Comparison of ENCODE assay signal across 19 cellular contexts in genomic region chr16:28121527-28121926, GRCh38. TPM values are rescaled to one million over a fixed set of nuclear protein-coding genes. Genes with fewer than 3 reads are reported as not detected.
A peak's percentile ranks its signal among the peaks of the same experiment; 100 is the strongest.
DNase-seq lines count a peak whose midpoint lies in the region; ATAC-seq and TF ChIP-seq lines count a peak whose summit lies in the region.
"Had no signal": no experiment of that assay in that cellular context is flagged by ENCODE, and none has a peak within 500 bp of the region (broad histone marks: within the 10 kb centered on the region; RNA-seq: fewer than 3 reads in every experiment).

No MANE protein-coding gene starts in this region.

- no peak overlapping the region for H3K27ac ChIP-seq in CD8-positive, alpha-beta T cell (ENCODE audit: low read depth, low read length)
- H3K27ac ChIP-seq in neutrophil (peak overlapping the region; percentile 53), aorta (ENCODE audit: low read depth in 1 of 2, low read length in 2 of 2) (no peak overlapping the region)
- H3K27ac ChIP-seq: C4-2B had no signal

- intact Hi-C loops in activated CD8-positive, alpha-beta T cell treated with anti-CD3 and anti-CD28 coated beads for 36 hours (cut with micrococcal nuclease) = no loop called here
- intact Hi-C loops in CD8-positive, alpha-beta T cell (cut with DNase I, micrococcal nuclease) = no loop called here
- intact Hi-C loops in aorta (cut with DNase I) = no loop called here

- H3K36me3 ChIP-seq in CD8-positive, alpha-beta T cell (ENCODE audit: insufficient read depth, low read length) = peaks cover 79% of the 10 kb centered on the region
- peaks cover 100% of the 10 kb centered on the region for H3K36me3 ChIP-seq in neutrophil
- peaks cover 6 to 14% of the 10 kb centered on the region in 2 donors for H3K36me3 ChIP-seq in aorta (ENCODE audit: control insufficient read depth in 1 of 2, insufficient read depth in 2 of 2, low read length in 1 of 2)

- no peaks in the 10 kb centered on the region for H3K9me3 ChIP-seq in CD8-positive, alpha-beta T cell (ENCODE audit: low read length)
- H3K9me3 ChIP-seq in neutrophil (peaks cover 7% of the 10 kb centered on the region), aorta (ENCODE audit: control insufficient read depth, low read length) (no peaks in the 10 kb centered on the region)

- no peaks in the 10 kb centered on the region for H3K27me3 Mint-ChIP-seq in activated CD8-positive, alpha-beta T cell treated with anti-CD3 and anti-CD28 coated beads for 36 hours
- H3K27me3 Mint-ChIP-seq in activated CD8-positive, alpha-beta T cell treated with anti-CD3 and anti-CD28 coated beads, Interleukin-2, amount 10 ng/mL, durations not matched to agents 7 days and 5 days (ENCODE audit: low read depth) = no peaks in the 10 kb centered on the region
- H3K27me3 Mint-ChIP-seq in CD8-positive, alpha-beta T cell (ENCODE audit: low read depth) = no peaks in the 10 kb centered on the region
- H3K27me3 Mint-ChIP-seq in central memory CD8-positive, alpha-beta T cell = no peaks in the 10 kb centered on the region
- H3K27me3 Mint-ChIP-seq: IgD-negative memory B cell had no signal

- H3K27ac Mint-ChIP-seq in activated CD8-positive, alpha-beta T cell treated with anti-CD3 and anti-CD28 coated beads for 36 hours = peak overlapping the region; percentile 58
- no peak overlapping the region for H3K27ac Mint-ChIP-seq in activated CD8-positive, alpha-beta T cell treated with anti-CD3 and anti-CD28 coated beads, Interleukin-2, amount 10 ng/mL, durations not matched to agents 7 days and 5 days
- H3K27ac Mint-ChIP-seq in CD8-positive, alpha-beta T cell = peak overlapping the region; percentile 62
- H3K27ac Mint-ChIP-seq in central memory CD8-positive, alpha-beta T cell (ENCODE audit: low read depth) = peak overlapping the region; percentile 54

- peaks cover 69% of the 10 kb centered on the region for H3K36me3 Mint-ChIP-seq in activated CD8-positive, alpha-beta T cell treated with anti-CD3 and anti-CD28 coated beads for 36 hours (ENCODE audit: low read depth)
- peaks cover 73% of the 10 kb centered on the region for H3K36me3 Mint-ChIP-seq in activated CD8-positive, alpha-beta T cell treated with anti-CD3 and anti-CD28 coated beads, Interleukin-2, amount 10 ng/mL, durations not matched to agents 7 days and 5 days (ENCODE audit: low read depth)
- H3K36me3 Mint-ChIP-seq in CD8-positive, alpha-beta T cell = peaks cover 89% of the 10 kb centered on the region
- peaks cover 74% of the 10 kb centered on the region for H3K36me3 Mint-ChIP-seq in central memory CD8-positive, alpha-beta T cell (ENCODE audit: insufficient read depth)
- H3K36me3 Mint-ChIP-seq: IgD-negative memory B cell had no signal

- in situ Hi-C loops in G401 (cut with HindIII; ENCODE audit: low sequenced_read_pairs) = no loop called here

- CTCF ChIA-PET in activated CD8-positive, alpha-beta T cell treated with anti-CD3 and anti-CD28 coated beads for 36 hours (lab: Charles Lee) = no interaction called here
- CTCF ChIA-PET in activated CD8-positive, alpha-beta T cell treated with anti-CD3 and anti-CD28 coated beads, Interleukin-2, amount 10 ng/mL, durations not matched to agents 7 days and 5 days (lab: Charles Lee) = interaction anchor here (1.7 kb wide), 1 partner anchor 97 kb away, joined by 8 read pairs; no protein-coding TSS in a partner anchor
- CTCF ChIA-PET in CD8-positive, alpha-beta T cell (lab: Charles Lee) = no interaction called here

- H3K27me3 ChIP-seq in CD8-positive, alpha-beta T cell (ENCODE audit: insufficient read depth, low read length) = no peaks in the 10 kb centered on the region
- H3K27me3 ChIP-seq in neutrophil = no peaks in the 10 kb centered on the region
- H3K27me3 ChIP-seq in aorta (ENCODE audit: control insufficient read depth in 1 of 2, insufficient read depth in 2 of 2, low read length in 1 of 2) = no peaks in the 10 kb centered on the region

- ATAC-seq in activated CD8-positive, alpha-beta T cell treated with anti-CD3 and anti-CD28 coated beads for 36 hours = no peak
- no peak for ATAC-seq in activated CD8-positive, alpha-beta T cell treated with anti-CD3 and anti-CD28 coated beads, Interleukin-2, amount 10 ng/mL, durations not matched to agents 7 days and 5 days
- no peak for ATAC-seq in CD8-positive, alpha-beta T cell
- no peak for ATAC-seq in central memory CD8-positive, alpha-beta T cell (replicated peaks; ENCODE audit: extremely low read depth, poor library complexity, severe bottlenecking)
- ATAC-seq in aorta (ENCODE audit: low FRiP score) = no peak

- H3K4me3 ChIP-seq in CD8-positive, alpha-beta T cell (ENCODE audit: low read depth, low read length) = no peak overlapping the region
- H3K4me3 ChIP-seq in neutrophil (ENCODE audit: low read depth in 1 of 2, low read length in 1 of 2) = no peak overlapping the region
- no peak overlapping the region for H3K4me3 ChIP-seq in aorta (ENCODE audit: low read length in 2 of 2)

- POLR2A ChIA-PET in activated CD8-positive, alpha-beta T cell treated with anti-CD3 and anti-CD28 coated beads for 36 hours (lab: Charles Lee) = no interaction called here
- POLR2A ChIA-PET in activated CD8-positive, alpha-beta T cell treated with anti-CD3 and anti-CD28 coated beads, Interleukin-2, amount 10 ng/mL, durations not matched to agents 7 days and 5 days (lab: Charles Lee) = no interaction called here
- POLR2A ChIA-PET in CD8-positive, alpha-beta T cell (lab: Charles Lee) = no interaction called here

- DNase-seq in activated CD8-positive, alpha-beta T cell treated with anti-CD3 and anti-CD28 coated beads for 36 hours = no peak
- no peak for DNase-seq in activated CD8-positive, alpha-beta T cell treated with anti-CD3 and anti-CD28 coated beads, Interleukin-2, amount 10 ng/mL, durations not matched to agents 7 days and 5 days
- DNase-seq in CD8-positive, alpha-beta T cell = no peak
- DNase-seq in central memory CD8-positive, alpha-beta T cell (ENCODE audit: low spot score in 2 of 2) = no peak
- DNase-seq in G401 (ENCODE audit: low spot score) = no peak
- no peak for DNase-seq in aorta
- DNase-seq in NCI-H69 (lab: John Stamatoyannopoulos, UW) = no peak
- DNase-seq: DMS79, HCEC 1CT, NCI-H1417 treated with DMSO at 0.1 percent for 48 hours, NCI-H2081 treated with DMSO at 0.1 percent for 48 hours, NCI-H2227 treated with DMSO at 0.1 percent for 48 hours, NCI-H524 treated with DMSO at 0.1 percent for 48 hours, RPMI8226 had no signal

- H3K4me1 Mint-ChIP-seq in activated CD8-positive, alpha-beta T cell treated with anti-CD3 and anti-CD28 coated beads for 36 hours (ENCODE audit: low read depth) = no peaks in the 10 kb centered on the region
- no peaks in the 10 kb centered on the region for H3K4me1 Mint-ChIP-seq in activated CD8-positive, alpha-beta T cell treated with anti-CD3 and anti-CD28 coated beads, Interleukin-2, amount 10 ng/mL, durations not matched to agents 7 days and 5 days (ENCODE audit: low read depth)
- H3K4me1 Mint-ChIP-seq in CD8-positive, alpha-beta T cell (ENCODE audit: low read depth) = no peaks in the 10 kb centered on the region
- peaks cover 1% of the 10 kb centered on the region for H3K4me1 Mint-ChIP-seq in central memory CD8-positive, alpha-beta T cell

- WGBS in aorta, 2 donors = 81 to 88% methylated on average over 2 of the region's 2 CpGs

- no peaks in the 10 kb centered on the region for H3K4me1 ChIP-seq in CD8-positive, alpha-beta T cell (ENCODE audit: insufficient read depth, low read length)
- H3K4me1 ChIP-seq in neutrophil (ENCODE audit: control insufficient read depth in 1 of 2, insufficient read depth in 1 of 2, low read depth in 1 of 2, low read length in 1 of 2) (peaks cover 0 to 4% of the 10 kb centered on the region in 2 experiments), aorta (ENCODE audit: control insufficient read depth in 1 of 2, insufficient read depth in 2 of 2, low read length in 2 of 2) (no peaks in the 10 kb centered on the region)

- no peak for TF ChIP-seq CTCF in activated CD8-positive, alpha-beta T cell treated with anti-CD3 and anti-CD28 coated beads for 36 hours (IDR thresholded peaks at IDR 0.05)
- no peak for TF ChIP-seq CTCF in CD8-positive, alpha-beta T cell (IDR thresholded peaks at IDR 0.05)
- no peak for TF ChIP-seq CTCF in neutrophil (IDR thresholded peaks at IDR 0.05)

- no peaks in the 10 kb centered on the region for H3K9me3 Mint-ChIP-seq in activated CD8-positive, alpha-beta T cell treated with anti-CD3 and anti-CD28 coated beads for 36 hours
- H3K9me3 Mint-ChIP-seq in activated CD8-positive, alpha-beta T cell treated with anti-CD3 and anti-CD28 coated beads, Interleukin-2, amount 10 ng/mL, durations not matched to agents 7 days and 5 days (ENCODE audit: insufficient read depth) = no peaks in the 10 kb centered on the region
- no peaks in the 10 kb centered on the region for H3K9me3 Mint-ChIP-seq in CD8-positive, alpha-beta T cell
- no peaks in the 10 kb centered on the region for H3K9me3 Mint-ChIP-seq in central memory CD8-positive, alpha-beta T cell
- H3K9me3 Mint-ChIP-seq: IgD-negative memory B cell had no signal

- H3K4me3 Mint-ChIP-seq in activated CD8-positive, alpha-beta T cell treated with anti-CD3 and anti-CD28 coated beads for 36 hours = no peak overlapping the region
- no peak overlapping the region for H3K4me3 Mint-ChIP-seq in activated CD8-positive, alpha-beta T cell treated with anti-CD3 and anti-CD28 coated beads, Interleukin-2, amount 10 ng/mL, durations not matched to agents 7 days and 5 days
- H3K4me3 Mint-ChIP-seq in CD8-positive, alpha-beta T cell = no peak overlapping the region
- H3K4me3 Mint-ChIP-seq in central memory CD8-positive, alpha-beta T cell = no peak overlapping the region
- H3K4me3 Mint-ChIP-seq: IgD-negative memory B cell had no signal

RNA-seq across cellular contexts. Expression of gene GSG1L, which starts 58.0 kb away (rescaled TPM):
- total RNA-seq in activated CD8-positive, alpha-beta T cell treated with anti-CD3 and anti-CD28 coated beads for 36 hours = not detected
- total RNA-seq in activated CD8-positive, alpha-beta T cell treated with anti-CD3 and anti-CD28 coated beads, Interleukin-2, amount 10 ng/mL, durations not matched to agents 7 days and 5 days = under 1 TPM; 0.08 to 0.39 TPM
- total RNA-seq in CD8-positive, alpha-beta T cell = not detected
- total RNA-seq in G401 (2014; rRNA removed; shearing (Covaris generic)) = not detected in 2 replicates
- 10 to 100 TPM in 1 of 2 donors, 1 to 10 TPM in 1; 1.6 to 10.6 TPM for total RNA-seq in aorta
- polyA plus RNA-seq in aorta = 10 to 100 TPM in 1 of 2 donors, 1 to 10 TPM in 1; 3.8 to 22.2 TPM
- total RNA-seq: HT-29, OCI-LY7 had no signal
- polyA plus RNA-seq: IgD-negative memory B cell had no signal
